Comparison of ENCODE assay signal across 8 cellular contexts in genomic region chr10:132448248-132448731, GRCh38. TPM values are rescaled to one million over a fixed set of nuclear protein-coding genes. Genes with fewer than 3 reads are reported as not detected.
DNase-seq lines count a peak whose midpoint lies in the region; ATAC-seq and TF ChIP-seq lines count a peak whose summit lies in the region.

No MANE protein-coding gene starts in this region.

- WGBS in esophagus muscularis mucosa = 64% methylated on average over 11 of the region's 15 CpGs

- peaks cover 4% of the 10 kb centered on the region for H3K4me1 Mint-ChIP-seq in progenitor cell of endocrine pancreas (ENCODE audit: low read depth)

- TF ChIP-seq EP300 in esophagus muscularis mucosa (IDR thresholded peaks at IDR 0.05) = no peak

- H3K27me3 ChIP-seq in DND-41 (ENCODE audit: insufficient read depth, low read length, poor library complexity) = no peaks in the 10 kb centered on the region
- H3K27me3 ChIP-seq in WERI-Rb-1 (ENCODE audit: insufficient read depth, low read depth, severe bottlenecking) = no peaks in the 10 kb centered on the region
- H3K27me3 ChIP-seq in esophagus muscularis mucosa = no peaks in the 10 kb centered on the region
- H3K27me3 ChIP-seq in rectal smooth muscle tissue (ENCODE audit: control insufficient read depth, insufficient read depth, low read length) = no peaks in the 10 kb centered on the region

- no peak overlapping the region for H3K27ac Mint-ChIP-seq in progenitor cell of endocrine pancreas

- H3K9me3 Mint-ChIP-seq in progenitor cell of endocrine pancreas (ENCODE audit: low read depth) = no peaks in the 10 kb centered on the region

- H3K36me3 Mint-ChIP-seq in progenitor cell of endocrine pancreas (ENCODE audit: insufficient read depth) = no peaks in the 10 kb centered on the region

- peak overlapping the region; percentile 55; the same call in 1 of the 2 replicates for H3K4me2 ChIP-seq in DND-41 (ENCODE audit: insufficient read depth, low read length)

- H3K9ac ChIP-seq in DND-41 (ENCODE audit: low read depth, low read length) = peak overlapping the region; percentile 53; the same call in 1 of the 2 replicates
- no peak overlapping the region for H3K9ac ChIP-seq in rectal smooth muscle tissue (ENCODE audit: low read length)

- H3K79me2 ChIP-seq in DND-41 (ENCODE audit: insufficient read depth, low read length) = no peaks in the 10 kb centered on the region

- no peak overlapping the region for H3K4me3 Mint-ChIP-seq in progenitor cell of endocrine pancreas (ENCODE audit: low read depth)

- intact Hi-C loops in esophagus muscularis mucosa (cut with DNase I) = no loop called here

- TF ChIP-seq CTCF in DND-41 (IDR thresholded peaks at IDR 0.05; ENCODE audit: borderline replicate concordance, extremely low read depth, low read length, poor library complexity, severe bottlenecking) (no peak), WERI-Rb-1 (IDR thresholded peaks at IDR 0.05; ENCODE audit: low read depth, low read length) (no peak), esophagus muscularis mucosa (IDR thresholded peaks at IDR 0.05) (no peak), progenitor cell of endocrine pancreas (IDR thresholded peaks at IDR 0.05; ENCODE audit: unreplicated experiment) (no peak)

- TF ChIP-seq POLR2A in esophagus muscularis mucosa (IDR thresholded peaks at IDR 0.05; ENCODE audit: low read depth) = no peak

- H3K4me3 ChIP-seq in DND-41 (ENCODE audit: low read depth in 1 of 2, low read length in 2 of 2) = no peak overlapping the region
- H3K4me3 ChIP-seq in Jurkat, Clone E6-1 (ENCODE audit: low read length) = peak overlapping the region; percentile 54; the same call in 1 of the 2 replicates
- no peak overlapping the region for H3K4me3 ChIP-seq in WERI-Rb-1 (ENCODE audit: low read depth, low read length)
- no peak overlapping the region for H3K4me3 ChIP-seq in esophagus muscularis mucosa
- H3K4me3 ChIP-seq in rectal smooth muscle tissue (ENCODE audit: low read length) = peak overlapping the region; percentile 20

- H3K36me3 ChIP-seq in DND-41 (ENCODE audit: insufficient read depth, low read length) = no peaks in the 10 kb centered on the region
- no peaks in the 10 kb centered on the region for H3K36me3 ChIP-seq in WERI-Rb-1
- no peaks in the 10 kb centered on the region for H3K36me3 ChIP-seq in esophagus muscularis mucosa
- no peaks in the 10 kb centered on the region for H3K36me3 ChIP-seq in rectal smooth muscle tissue (ENCODE audit: control insufficient read depth, insufficient read depth, low read length)

- ATAC-seq in DND-41 (ENCODE audit: insufficient read depth, low read depth) (no peak), HG03342 (IDR thresholded peaks at IDR 0.05; ENCODE audit: unreplicated experiment) (no peak)

- H3K9me3 ChIP-seq in DND-41 (ENCODE audit: insufficient read depth, low read length, severe bottlenecking) (no peaks in the 10 kb centered on the region), WERI-Rb-1 (ENCODE audit: severe bottlenecking) (no peaks in the 10 kb centered on the region), esophagus muscularis mucosa (no peaks in the 10 kb centered on the region)

- H3K27ac ChIP-seq in DND-41 (ENCODE audit: low read length) (peak overlapping the region; percentile 77; the same call in 1 of the 2 replicates), WERI-Rb-1 (peak overlapping the region; percentile 71), esophagus muscularis mucosa (replicated peaks in 1 of 4) (peak overlapping the region; percentile 59 to 70 (median 68)), rectal smooth muscle tissue (ENCODE audit: low read depth, low read length) (peak overlapping the region; percentile 62)

- no peaks in the 10 kb centered on the region for H3K27me3 Mint-ChIP-seq in progenitor cell of endocrine pancreas

- peaks cover 50% of the 10 kb centered on the region for H3K4me1 ChIP-seq in DND-41 (ENCODE audit: insufficient read depth, low read length)
- H3K4me1 ChIP-seq in esophagus muscularis mucosa = peaks cover 24 to 44% (median 42%) of the 10 kb centered on the region in 4 donors
- peaks cover 12% of the 10 kb centered on the region for H3K4me1 ChIP-seq in rectal smooth muscle tissue (ENCODE audit: control insufficient read depth, insufficient read depth, low read length)

- H2AFZ ChIP-seq in DND-41 (ENCODE audit: low read depth, low read length) = no peak overlapping the region

- DNase-seq in DND-41 (peak; percentile 43), WERI-Rb-1 (peak; percentile 65), esophagus muscularis mucosa (ENCODE audit: extremely low spot score) (no peak), progenitor cell of endocrine pancreas (ENCODE audit: low spot score, unreplicated experiment) (no peak), NCI-H2029 treated with DMSO at 0.1 percent for 48 hours (lab: John Stamatoyannopoulos, UW) (no peak)
- DNase-seq in Jurkat, Clone E6-1 (ENCODE audit: low read depth, low spot score) = no peak

- peaks cover 3% of the 10 kb centered on the region for H4K20me1 ChIP-seq in DND-41 (ENCODE audit: insufficient read depth, low read length)

RNA-seq across cellular contexts. Expression of gene PWWP2B, which starts 51.3 kb away (rescaled TPM):
- polyA plus RNA-seq in Jurkat, Clone E6-1 (2012; ENCODE audit: insufficient read depth, insufficient read length) = 6.6 TPM
- total RNA-seq in esophagus muscularis mucosa (10 to 100 TPM; 11.8 to 25.5 (median 14.3) TPM), progenitor cell of endocrine pancreas (23.2 and 24.3 TPM in 2 replicates)

Comparison
In these comparisons a context has a peak if more than half of its experiments do, and no peak if none do; other contexts are left out.
1. DNase-seq: peak in DND-41 (single experiment) and WERI-Rb-1 (single experiment); none in Jurkat, Clone E6-1 (single experiment), esophagus muscularis mucosa (single experiment), progenitor cell of endocrine pancreas (single experiment) and NCI-H2029 treated with DMSO at 0.1 percent for 48 hours (single experiment).
2. H3K4me3 ChIP-seq: peak in Jurkat, Clone E6-1 (single experiment) and rectal smooth muscle tissue (single experiment); none in DND-41 (0 of 2), WERI-Rb-1 (single experiment) and esophagus muscularis mucosa (0 of 4).
3. Peak in every context shown above with its lines, with median percentiles within 50 percentile points of each other: H3K27ac ChIP-seq.